ENCODE assay signal across 15 cellular contexts in genomic region chr5:78527925-78528324, GRCh38.
DNase-seq lines count a peak whose midpoint lies in the region; TF ChIP-seq lines count a peak whose summit lies in the region.
"Had no signal": no experiment of that assay in that cellular context is flagged by ENCODE, and none has a peak within 500 bp of the region (broad histone marks: within the 10 kb centered on the region; RNA-seq: fewer than 3 reads in every experiment).

No MANE protein-coding gene starts in this region.

- H3K36me3 ChIP-seq in brain microvascular endothelial cell (replicated peaks), result peaks cover 3% of the 10 kb centered on the region
- no peaks in the 10 kb centered on the region for H3K36me3 ChIP-seq in spleen
- peaks cover 2% of the 10 kb centered on the region; the same call in 1 of the 2 replicates for H3K36me3 ChIP-seq in Caco-2 (ENCODE audit: control insufficient read depth, insufficient read depth, low read length)

- no peak overlapping the region for H3K27ac Mint-ChIP-seq in Caco-2 (ENCODE audit: unreplicated experiment)
- H3K27ac Mint-ChIP-seq: activated CD8-positive, alpha-beta memory T cell treated with anti-CD3 and anti-CD28 coated beads, Interleukin-2, amount 10 ng/mL, durations not matched to agents 7 days and 5 days had no signal

- CTCF ChIA-PET in Caco-2 (lab: Charles Lee), result interaction anchor here (1.5 kb wide), 1 partner anchor 9 kb away, joined by 4 read pairs; no protein-coding TSS in a partner anchor

- no peak for TF ChIP-seq CTCF in brain microvascular endothelial cell (IDR thresholded peaks at IDR 0.05; ENCODE audit: low read depth, low read length, missing control alignments)
- no peak for TF ChIP-seq CTCF in spleen (IDR thresholded peaks at IDR 0.05 in 8 of 11, conservative IDR thresholded peaks at IDR 0.05 in 3 of 11)
- TF ChIP-seq CTCF in Caco-2 (IDR thresholded peaks at IDR 0.05; ENCODE audit: insufficient read depth in 1 of 2, low read depth in 1 of 2, low read length in 1 of 2, severe bottlenecking in 1 of 2, unreplicated experiment in 1 of 2), result no peak

- H3K36me3 Mint-ChIP-seq in Caco-2 (ENCODE audit: insufficient read depth, unreplicated experiment), result peaks cover 18% of the 10 kb centered on the region
- H3K36me3 Mint-ChIP-seq: activated CD8-positive, alpha-beta memory T cell treated with anti-CD3 and anti-CD28 coated beads, Interleukin-2, amount 10 ng/mL, durations not matched to agents 7 days and 5 days had no signal

- intact Hi-C loops in spleen (cut with DNase I; ENCODE audit: low total_unique reads), result no loop called here
- intact Hi-C loops in Caco-2 (cut with micrococcal nuclease; ENCODE audit: unreplicated experiment), result no loop called here

- DNase-seq in M059J (ENCODE audit: low read depth) (peak; percentile 61), brain microvascular endothelial cell (no peak), kidney tubule cell (ENCODE audit: low spot score) (peak; percentile 43), spleen (no peak), DMS 273 (lab: John Stamatoyannopoulos, UW; ENCODE audit: unreplicated experiment) (no peak), C1 segment of cervical spinal cord (lab: John Stamatoyannopoulos, UW) (no peak), Caco-2 (no peak)
- no peak for DNase-seq in stimulated activated CD4-positive, alpha-beta T cell treated with anti-CD3 and anti-CD28 coated beads, Interleukin-4, amount 100 ng/mL, for 24 hours
- DNase-seq: activated CD8-positive, alpha-beta memory T cell treated with anti-CD3 and anti-CD28 coated beads, Interleukin-2, amount 10 ng/mL, durations not matched to agents 7 days and 5 days; anterior cingulate cortex; MV-4-11; NCI-H345; stimulated activated CD4-positive, alpha-beta T cell treated with anti-CD3 and anti-CD28 coated beads, Interleukin-2, amount 100 ng/mL, for 24 hours; stimulated activated naive CD4-positive, alpha-beta T cell; T-helper 9 cell had no signal

- H3K9me3 ChIP-seq in spleen (no peaks in the 10 kb centered on the region), Caco-2 (no peaks in the 10 kb centered on the region)

- WGBS in spleen, 5 donors, result 91 to 96% (median 93%) methylated on average over 3 of the region's 3 CpGs

- H3K27me3 ChIP-seq in brain microvascular endothelial cell (replicated peaks), result no peaks in the 10 kb centered on the region
- no peaks in the 10 kb centered on the region for H3K27me3 ChIP-seq in spleen (replicated peaks in 1 of 7)
- H3K27me3 ChIP-seq in Caco-2 (replicated peaks; ENCODE audit: control insufficient read depth, insufficient read depth, low read length), result no peaks in the 10 kb centered on the region

- POLR2A ChIA-PET in Caco-2 (lab: Charles Lee), result no interaction called here

- H3K27me3 Mint-ChIP-seq in Caco-2 (ENCODE audit: insufficient read depth, unreplicated experiment), result no peaks in the 10 kb centered on the region

- no peak overlapping the region for H3K4me3 ChIP-seq in brain microvascular endothelial cell (ENCODE audit: low read depth, low read length)
- H3K4me3 ChIP-seq in spleen, result no peak overlapping the region
- no peak overlapping the region for H3K4me3 ChIP-seq in Caco-2 (ENCODE audit: low read depth, low read length)

- no peak overlapping the region for H3K4me3 Mint-ChIP-seq in Caco-2 (ENCODE audit: unreplicated experiment)
- H3K4me3 Mint-ChIP-seq: activated CD8-positive, alpha-beta memory T cell treated with anti-CD3 and anti-CD28 coated beads, Interleukin-2, amount 10 ng/mL, durations not matched to agents 7 days and 5 days had no signal

- H3K4me1 Mint-ChIP-seq in Caco-2 (ENCODE audit: low read depth, unreplicated experiment), result no peaks in the 10 kb centered on the region

- H3K4me1 ChIP-seq in spleen (peaks cover 0 to 31% (median 7%) of the 10 kb centered on the region in 6 donors), Caco-2 (no peaks in the 10 kb centered on the region)

- TF ChIP-seq POLR2A in spleen (IDR thresholded peaks at IDR 0.05), result no peak

- no peaks in the 10 kb centered on the region for H3K9me3 Mint-ChIP-seq in Caco-2 (ENCODE audit: unreplicated experiment)

- in situ Hi-C loops in brain microvascular endothelial cell (cut with HindIII; ENCODE audit: low pct_ligation_motif_present, low sequenced_read_pairs), result loop anchor here (25.0 kb wide), 1 partner anchor 109 kb away; the partner anchor contains the start of gene LHFPL2

- no TSS peak for BruUV-seq in Caco-2 (replicated peaks; lab: Mats Ljungman, UMichigan)

- H3K27ac ChIP-seq in brain microvascular endothelial cell (peak overlapping the region; percentile 99), spleen (peak overlapping the region in 5 of 8 donors; percentile 21 to 65 (median 50))

Comparison
In these comparisons a context has a peak if more than half of its experiments do, and no peak if none do; other contexts are left out.
1. DNase-seq: peak in M059J (single experiment) and kidney tubule cell (single experiment); none in brain microvascular endothelial cell (single experiment), spleen (single experiment), DMS 273 (single experiment), stimulated activated CD4-positive, alpha-beta T cell treated with anti-CD3 and anti-CD28 coated beads, Interleukin-4, amount 100 ng/mL, for 24 hours (single experiment), C1 segment of cervical spinal cord (0 of 14) and Caco-2 (0 of 2).